Comparison of ENCODE assay signal across 24 cellular contexts in the genomic region with DNA sequence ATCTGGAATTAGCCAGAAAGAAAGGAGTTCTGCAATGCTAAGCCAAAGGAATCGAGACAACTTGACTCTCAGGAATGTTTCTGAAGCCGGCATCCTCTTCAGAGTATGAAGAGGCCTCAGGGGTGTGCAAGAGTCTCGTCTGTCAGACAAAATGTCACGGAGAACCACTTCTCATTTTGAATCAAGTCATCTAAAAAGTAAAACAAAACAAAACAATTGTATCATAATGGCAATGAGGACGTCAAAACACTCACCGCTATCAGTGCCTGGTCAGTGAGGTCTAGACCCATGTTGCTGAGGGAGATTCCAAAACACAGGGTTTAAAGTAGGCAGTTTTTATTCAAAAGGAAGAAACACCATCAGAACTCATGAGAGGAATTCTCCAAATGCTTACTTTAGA.
A peak's percentile ranks its signal among the peaks of the same experiment; 100 is the strongest.
DNase-seq lines count a peak whose midpoint lies in the region; ATAC-seq and TF ChIP-seq lines count a peak whose summit lies in the region.
"Had no signal": no experiment of that assay in that cellular context is flagged by ENCODE, and none has a peak within 500 bp of the region (broad histone marks: within the 10 kb centered on the region; RNA-seq: fewer than 3 reads in every experiment).

No MANE protein-coding gene starts in this region.

- H3K9me3 ChIP-seq in trophoblast cell (ENCODE audit: insufficient read depth, low read depth, low read length): no peaks in the 10 kb centered on the region
- H3K9me3 ChIP-seq: pancreas, SJSA1 had no signal

- no CpG with 5 or more reads among the region's 6 CpGs for WGBS in trophoblast cell (ENCODE audit: extremely low coverage, insufficient coverage, insufficient read length)

- no peak overlapping the region for H3K9ac ChIP-seq in trophoblast cell (ENCODE audit: low read length)

- no peaks in the 10 kb centered on the region for H4K20me1 ChIP-seq in GM23338 (replicated peaks; ENCODE audit: insufficient read depth)

- no peak overlapping the region for H2AK5ac ChIP-seq in trophoblast cell (ENCODE audit: low read length)

- H3K4me3 ChIP-seq in GM23338 (no peak overlapping the region), trophoblast cell (ENCODE audit: low read depth, low read length) (no peak overlapping the region)
- H3K4me3 ChIP-seq: pancreas, SJSA1 had no signal

- no peak overlapping the region for H3K27ac Mint-ChIP-seq in GM23338
- H3K27ac Mint-ChIP-seq: activated naive CD8-positive, alpha-beta T cell treated with anti-CD3 and anti-CD28 coated beads, Interleukin-2, amount 10 ng/mL, durations not matched to agents 7 days and 5 days; activated T-helper 2 cell treated with anti-CD3 and anti-CD28 coated beads, Interferon-gamma antibody, Interleukin-2, Interleukin-4, amounts not matched to agents 10 μg/mL and 5 μg/mL and 100 μg/mL, durations not matched to agents 14 hours and 24 hours and 36 hours; brain; natural killer cell treated with Interleukin-12 subunit alpha and Interleukin-12 subunit beta and Interleukin-15 and Interleukin-18, amount 100 ng/mL, for 72 hours had no signal

- H3K4me1 Mint-ChIP-seq in GM23338: no peaks in the 10 kb centered on the region
- H3K4me1 Mint-ChIP-seq: brain had no signal

- H3K36me3 ChIP-seq in GM23338 (ENCODE audit: insufficient read depth) (no peaks in the 10 kb centered on the region), trophoblast cell (ENCODE audit: control insufficient read depth in 1 of 2, insufficient read depth in 2 of 2, low read length in 2 of 2) (no peaks in the 10 kb centered on the region)
- H3K36me3 ChIP-seq: pancreas, SJSA1 had no signal

- no peak overlapping the region for H2BK12ac ChIP-seq in trophoblast cell (ENCODE audit: low read length)

- no peak for TF ChIP-seq CTCF in GM23338 (conservative IDR thresholded peaks at IDR 0.05; ENCODE audit: low read depth in 2 of 2)
- TF ChIP-seq CTCF in GM13977 (IDR thresholded peaks at IDR 0.05; ENCODE audit: extremely low read depth, insufficient read depth, missing control alignments): no peak

- no peaks in the 10 kb centered on the region for H3K79me2 ChIP-seq in GM23338 (replicated peaks; ENCODE audit: insufficient read depth)
- no peaks in the 10 kb centered on the region for H3K79me2 ChIP-seq in trophoblast cell (ENCODE audit: control insufficient read depth, insufficient read depth, low read length, poor library complexity)

- no peak overlapping the region for H3K27ac ChIP-seq in GM23338 (ENCODE audit: low read depth)
- no peak overlapping the region for H3K27ac ChIP-seq in trophoblast cell (ENCODE audit: low read depth, low read length)
- H3K27ac ChIP-seq: pancreas, SJSA1, VCaP had no signal

- H2AFZ ChIP-seq in GM23338 (peak overlapping the region; percentile 10; the same call in 1 of the 2 replicates), trophoblast cell (ENCODE audit: insufficient read depth, low read length, poor library complexity) (no peak overlapping the region)

- no peaks in the 10 kb centered on the region for H3K27me3 Mint-ChIP-seq in GM23338 (ENCODE audit: insufficient read depth, low read depth, poor library complexity)
- H3K27me3 Mint-ChIP-seq: brain; CD4-positive, CD25-positive, alpha-beta regulatory T cell had no signal

- no peak overlapping the region for H3K4me3 Mint-ChIP-seq in GM23338
- H3K4me3 Mint-ChIP-seq: activated naive CD8-positive, alpha-beta T cell treated with anti-CD3 and anti-CD28 coated beads, Interleukin-2, amount 10 ng/mL, durations not matched to agents 7 days and 5 days; brain; CD4-positive, CD25-positive, alpha-beta regulatory T cell; natural killer cell treated with Interleukin-12 subunit alpha and Interleukin-12 subunit beta and Interleukin-15 and Interleukin-18, amount 100 ng/mL, for 72 hours had no signal

- DNase-seq in GM23338 (ENCODE audit: low spot score) (no peak), RPMI7951 (ENCODE audit: low read depth) (peak; percentile 23), dedifferentiated amniotic fluid mesenchymal stem cell (ENCODE audit: extremely low spot score) (peak; percentile 55), trophoblast cell (peak; percentile 11 to 68), GM13977 (ENCODE audit: low spot score) (no peak)
- no peak for DNase-seq in stimulated activated CD4-positive, alpha-beta T cell treated with anti-CD3 and anti-CD28 coated beads, Interleukin-12 subunit alpha, Interleukin-12 subunit beta, amount 100 ng/mL, for 4 hours
- DNase-seq: activated naive CD8-positive, alpha-beta T cell treated with anti-CD3 and anti-CD28 coated beads, Interleukin-2, amount 10 ng/mL, durations not matched to agents 7 days and 5 days; CD4-positive, CD25-positive, alpha-beta regulatory T cell; cortex of kidney; DMS 273 treated with DMSO at 0.1 percent for 48 hours; Kasumi-1; midbrain; NCI-H1092; NCI-H1930; pancreas had no signal

- H3F3A ChIP-seq in GM23338 (replicated peaks; ENCODE audit: low read depth): no peaks in the 10 kb centered on the region

- no peaks in the 10 kb centered on the region for H3K27me3 ChIP-seq in GM23338 (ENCODE audit: insufficient read depth)
- no peaks in the 10 kb centered on the region for H3K27me3 ChIP-seq in trophoblast cell (ENCODE audit: insufficient read depth, low read length)
- H3K27me3 ChIP-seq: pancreas, SJSA1 had no signal

- no peak overlapping the region for H3K23ac ChIP-seq in trophoblast cell (ENCODE audit: low read length)

- no peak overlapping the region for H4K91ac ChIP-seq in trophoblast cell (ENCODE audit: low read depth, low read length)

- 0 out of 2 replicates have a peak, but pooled peaks cover 3% of the 10 kb centered on the region for H3K9me2 ChIP-seq in GM23338 (ENCODE audit: insufficient read depth)

- H3K14ac ChIP-seq in trophoblast cell (ENCODE audit: low read length): no peak overlapping the region

- H3K18ac ChIP-seq in trophoblast cell (ENCODE audit: low read length): no peak overlapping the region

- in situ Hi-C loops in GM13977 (cut with MboI; ENCODE audit: low pct_unique_long_range_greater_than_20kb, low sequenced_read_pairs, unreplicated experiment): no loop called here

- H3K4me2 ChIP-seq in GM23338 (no peak overlapping the region), trophoblast cell (ENCODE audit: low read length) (no peak overlapping the region)

- H3K79me1 ChIP-seq in trophoblast cell (ENCODE audit: low read length): peaks cover 2% of the 10 kb centered on the region

- H2BK5ac ChIP-seq in trophoblast cell (ENCODE audit: low read depth, low read length, poor library complexity): no peak overlapping the region

- H3K4me1 ChIP-seq in GM23338 (ENCODE audit: insufficient read depth) (no peaks in the 10 kb centered on the region), trophoblast cell (ENCODE audit: control insufficient read depth in 1 of 2, insufficient read depth in 2 of 2, low read length in 2 of 2) (no peaks in the 10 kb centered on the region)
- H3K4me1 ChIP-seq: pancreas, SJSA1 had no signal

- no peak overlapping the region for H4K8ac ChIP-seq in trophoblast cell (ENCODE audit: low read depth, low read length)

- no peak overlapping the region for H4K12ac ChIP-seq in trophoblast cell (ENCODE audit: low read depth, low read length)

- no peak overlapping the region for H2BK120ac ChIP-seq in trophoblast cell (ENCODE audit: insufficient read depth, low read length, poor library complexity)

- no peak overlapping the region for H3K4ac ChIP-seq in trophoblast cell (ENCODE audit: low read depth, low read length)

- no peak for ATAC-seq in GM23338
- no peak for ATAC-seq in GM21447 (IDR thresholded peaks at IDR 0.05; ENCODE audit: unreplicated experiment)
- ATAC-seq in GM18861 (IDR thresholded peaks at IDR 0.05; ENCODE audit: unreplicated experiment): no peak
- ATAC-seq: left lobe of liver; natural killer cell treated with Interleukin-12 subunit alpha and Interleukin-12 subunit beta and Interleukin-15 and Interleukin-18, amount 100 ng/mL, for 72 hours; Panc1 had no signal

- no peaks in the 10 kb centered on the region for H3K9me3 Mint-ChIP-seq in GM23338
- H3K9me3 Mint-ChIP-seq: activated T-helper 2 cell treated with anti-CD3 and anti-CD28 coated beads, Interferon-gamma antibody, Interleukin-2, Interleukin-4, amounts not matched to agents 10 μg/mL and 5 μg/mL and 100 μg/mL, durations not matched to agents 14 hours and 24 hours and 36 hours; natural killer cell treated with Interleukin-12 subunit alpha and Interleukin-12 subunit beta and Interleukin-15 and Interleukin-18, amount 100 ng/mL, for 72 hours had no signal

- no peaks in the 10 kb centered on the region for H3K36me3 Mint-ChIP-seq in GM23338 (ENCODE audit: low read depth)
- H3K36me3 Mint-ChIP-seq: brain; CD4-positive, CD25-positive, alpha-beta regulatory T cell; natural killer cell treated with Interleukin-12 subunit alpha and Interleukin-12 subunit beta and Interleukin-15 and Interleukin-18, amount 100 ng/mL, for 72 hours had no signal

TF ChIP-seq in GM23338, 12 proteins besides CTCF, POLR2A, EP300 and RAD21:
- TF ChIP-seq EZH2phosphoT487 (IDR thresholded peaks at IDR 0.05; ENCODE audit: unreplicated experiment) (no peak), ZNF331 (CRISPR knock-in tag; IDR thresholded peaks at IDR 0.05; ENCODE audit: low read depth) (no peak), CREB1 (CRISPR knock-in tag; IDR thresholded peaks at IDR 0.05; ENCODE audit: low read depth) (no peak)

Comparison
In these comparisons a context has a peak if more than half of its experiments do, and no peak if none do; other contexts are left out.
1. DNase-seq: peak in RPMI7951 (single experiment), dedifferentiated amniotic fluid mesenchymal stem cell (single experiment) and trophoblast cell (2 of 2); none in GM23338 (single experiment), stimulated activated CD4-positive, alpha-beta T cell treated with anti-CD3 and anti-CD28 coated beads, Interleukin-12 subunit alpha, Interleukin-12 subunit beta, amount 100 ng/mL, for 4 hours (single experiment) and GM13977 (single experiment).